9 cellular contexts compared by ENCODE assay signal in genomic region chr1:45348966-45349677, GRCh38. TPM values are rescaled to one million over a fixed set of nuclear protein-coding genes. Genes with fewer than 3 reads are reported as not detected.
DNase-seq lines count a peak whose midpoint lies in the region; ATAC-seq and TF ChIP-seq lines count a peak whose summit lies in the region.
"Had no signal": no experiment of that assay in that cellular context is flagged by ENCODE, and none has a peak within 500 bp of the region (broad histone marks: within the 10 kb centered on the region; RNA-seq: fewer than 3 reads in every experiment).

No MANE protein-coding gene starts in this region.

- DNase-seq in CD4-positive, alpha-beta memory T cell: no peak
- DNase-seq in heart right ventricle (peak in 1 of 2 donors; percentile 32), NCI-H1417 treated with DMSO at 0.1 percent for 48 hours (lab: John Stamatoyannopoulos, UW) (no peak), NCI-H2107 (lab: John Stamatoyannopoulos, UW) (no peak), NCI-H82 treated with DMSO at 0.1 percent for 48 hours (lab: John Stamatoyannopoulos, UW; ENCODE audit: unreplicated experiment) (no peak)
- DNase-seq: MV-4-11 had no signal

- no peaks in the 10 kb centered on the region for H3K9me3 ChIP-seq in CD4-positive, alpha-beta memory T cell (ENCODE audit: control insufficient read depth in 1 of 2, low read length in 2 of 2)
- H3K9me3 ChIP-seq in heart right ventricle: no peaks in the 10 kb centered on the region

- no peak overlapping the region for H3K4me3 ChIP-seq in CD4-positive, alpha-beta memory T cell (ENCODE audit: low read length in 2 of 2)
- H3K4me3 ChIP-seq in heart right ventricle (no peak overlapping the region), rectal smooth muscle tissue (ENCODE audit: low read length) (no peak overlapping the region)

- no peaks in the 10 kb centered on the region for H3K9me3 Mint-ChIP-seq in CD4-positive, alpha-beta memory T cell

- POLR2A ChIA-PET in CD4-positive, alpha-beta memory T cell (lab: Charles Lee; ENCODE audit: partially characterized antibody): interaction anchor here (2.2 kb wide), 1 partner anchor 9 kb away, joined by 14 read pairs; the partner anchor contains the start of genes MUTYH and TOE1

- CTCF ChIA-PET in CD4-positive, alpha-beta memory T cell (lab: Charles Lee; ENCODE audit: partially characterized antibody): interaction anchor here (0.9 to 2.6 kb wide), 5 partner anchors 9 to 220 kb away, joined by 3 to 6 read pairs (median 4); partner anchors contain the start of genes MUTYH and TOE1

- no peaks in the 10 kb centered on the region for H3K27me3 ChIP-seq in CD4-positive, alpha-beta memory T cell (ENCODE audit: insufficient read depth, low read length)
- H3K27me3 ChIP-seq in heart right ventricle (no peaks in the 10 kb centered on the region), rectal smooth muscle tissue (ENCODE audit: control insufficient read depth, insufficient read depth, low read length) (no peaks in the 10 kb centered on the region)

- no peak for TF ChIP-seq CTCF in VCaP (conservative IDR thresholded peaks at IDR 0.05)
- TF ChIP-seq CTCF in heart right ventricle (IDR thresholded peaks at IDR 0.05): no peak

- no peak overlapping the region for H3K4me3 Mint-ChIP-seq in CD4-positive, alpha-beta memory T cell

- no peaks in the 10 kb centered on the region for H3K4me1 ChIP-seq in CD4-positive, alpha-beta memory T cell (ENCODE audit: insufficient read depth, low read length)
- H3K4me1 ChIP-seq in heart right ventricle (peaks cover 8 to 34% (median 21%) of the 10 kb centered on the region in 9 donors), rectal smooth muscle tissue (ENCODE audit: control insufficient read depth, insufficient read depth, low read length) (peaks cover 20% of the 10 kb centered on the region)

- peaks cover 4 to 27% of the 10 kb centered on the region in 2 donors for H3K36me3 Mint-ChIP-seq in CD4-positive, alpha-beta memory T cell

- WGBS in heart right ventricle, 2 donors: 30 to 32% methylated on average over 3 of the region's 3 CpGs

- ATAC-seq in heart right ventricle: peak; percentile 64 to 82 (median 74)
- no peak for ATAC-seq in GM21723 (IDR thresholded peaks at IDR 0.05; ENCODE audit: unreplicated experiment)

- H3K9ac ChIP-seq in rectal smooth muscle tissue (ENCODE audit: low read length): no peak overlapping the region

- no peaks in the 10 kb centered on the region for H3K27me3 Mint-ChIP-seq in CD4-positive, alpha-beta memory T cell

- peak overlapping the region in 4 of 7 donors; percentile 11 to 77 (median 43) for H3K27ac Mint-ChIP-seq in CD4-positive, alpha-beta memory T cell

- intact Hi-C loops in CD4-positive, alpha-beta memory T cell (cut with micrococcal nuclease): no loop called here
- intact Hi-C loops in heart right ventricle (cut with DNase I): no loop called here

- H3K27ac ChIP-seq in CD4-positive, alpha-beta memory T cell (ENCODE audit: low read depth, low read length): no peak overlapping the region
- peak overlapping the region; percentile 63 for H3K27ac ChIP-seq in VCaP
- peak overlapping the region in 9 of 10 donors; percentile 42 to 82 (median 57) for H3K27ac ChIP-seq in heart right ventricle
- H3K27ac ChIP-seq in rectal smooth muscle tissue (ENCODE audit: low read depth, low read length): peak overlapping the region; percentile 73

- H3K4me1 Mint-ChIP-seq in CD4-positive, alpha-beta memory T cell: peaks cover 0 to 4% (median 2%) of the 10 kb centered on the region in 4 donors

- H3K36me3 ChIP-seq in CD4-positive, alpha-beta memory T cell (ENCODE audit: insufficient read depth, low read length): peaks cover 13% of the 10 kb centered on the region
- H3K36me3 ChIP-seq in heart right ventricle (peaks cover 0 to 28% (median 6%) of the 10 kb centered on the region in 9 donors), rectal smooth muscle tissue (ENCODE audit: control insufficient read depth, insufficient read depth, low read length) (no peaks in the 10 kb centered on the region)

RNA-seq across cellular contexts. Expression of gene MUTYH, which starts 8.9 kb away (rescaled TPM):
- 10 to 100 TPM; 70.0 to 72.1 TPM for total RNA-seq in CD4-positive, alpha-beta memory T cell
- polyA plus RNA-seq in CD4-positive, alpha-beta memory T cell: 10 to 100 TPM; 24.0 to 26.1 TPM
- 10 to 100 TPM in 1 of 10 donors, 1 to 10 TPM in 9; 6.0 to 10.2 (median 8.9) TPM for total RNA-seq in heart right ventricle
- 10 to 100 TPM in 1 of 2 donors, 1 to 10 TPM in 1; 9.9 to 20.3 TPM for polyA plus RNA-seq in heart right ventricle

RNA-seq across cellular contexts. Expression of gene TOE1, which starts 9.2 kb away (rescaled TPM):
- 10 to 100 TPM; 18.2 to 18.9 TPM for total RNA-seq in CD4-positive, alpha-beta memory T cell
- 10 to 100 TPM in 1 of 2 donors, 1 to 10 TPM in 1; 6.1 to 13.5 TPM for polyA plus RNA-seq in CD4-positive, alpha-beta memory T cell
- 1 to 10 TPM; 2.7 to 6.6 (median 4.1) TPM for total RNA-seq in heart right ventricle
- 1 to 10 TPM; 3.5 to 4.4 TPM for polyA plus RNA-seq in heart right ventricle

RNA-seq across cellular contexts. Expression of gene HPDL, which starts 22.4 kb away (rescaled TPM):
- under 1 TPM; 0.19 to 0.32 TPM for total RNA-seq in CD4-positive, alpha-beta memory T cell
- under 1 TPM; 0.30 to 0.78 TPM for polyA plus RNA-seq in CD4-positive, alpha-beta memory T cell
- total RNA-seq in heart right ventricle: under 1 TPM in 3 of 10 donors, not detected in 7; 0.17 to 0.45 (median 0.30) TPM
- under 1 TPM; 0.37 to 0.62 TPM for polyA plus RNA-seq in heart right ventricle

Comparison
In these comparisons a context has a peak if more than half of its experiments do, and no peak if none do; other contexts are left out.
1. RNA of gene MUTYH, which starts 8.9 kb away (total RNA-seq): 70.0 to 72.1 TPM in CD4-positive, alpha-beta memory T cell; 6.0 to 10.2 TPM in heart right ventricle; every median in the first group is over 4 times any median in the second.